9 cellular contexts compared by ENCODE assay signal in the genomic region with DNA sequence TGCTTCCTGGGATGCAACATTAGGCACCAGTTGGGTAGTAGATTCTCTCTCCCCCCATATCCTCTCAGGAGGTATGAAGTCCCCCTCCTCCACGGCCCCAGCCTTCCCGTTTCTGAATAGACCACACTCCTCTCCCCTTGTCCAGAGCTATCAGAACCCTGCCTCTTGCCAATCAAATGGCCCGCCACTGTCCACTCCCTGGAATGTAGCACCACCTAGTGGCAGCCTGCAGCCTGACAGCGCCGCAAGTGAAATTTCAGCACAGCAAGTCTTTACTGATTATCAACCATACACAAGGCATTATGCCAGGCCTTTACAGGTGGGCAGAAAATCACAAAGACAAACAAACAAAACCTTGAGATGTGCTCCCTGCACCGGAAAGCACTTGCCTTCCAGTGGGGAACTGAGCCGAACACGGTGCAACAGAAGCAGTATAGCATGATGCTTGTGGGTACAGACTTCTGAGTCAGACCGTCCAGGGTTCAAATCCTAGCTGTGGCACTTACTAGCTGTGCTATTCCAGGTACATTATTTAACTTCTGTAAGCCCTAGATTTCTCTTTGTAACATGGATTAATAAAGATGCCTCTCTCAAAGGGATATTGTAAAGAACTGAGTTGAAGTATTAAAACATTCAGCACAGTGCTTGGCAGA.
DNase-seq lines count a peak whose midpoint lies in the region; ATAC-seq, FAIRE-seq and TF ChIP-seq lines count a peak whose summit lies in the region.
"Had no signal": no experiment of that assay in that cellular context is flagged by ENCODE, and none has a peak within 500 bp of the region (broad histone marks: within the 10 kb centered on the region; RNA-seq: fewer than 3 reads in every experiment).

No MANE protein-coding gene starts in this region.

- no peak overlapping the region for H3K14ac ChIP-seq in IMR-90 (replicated peaks; ENCODE audit: low read depth, low read length)

- H3K23ac ChIP-seq in IMR-90 (ENCODE audit: low read depth, low read length), result no peak overlapping the region

- BruUV-seq in IMR-90 (replicated peaks; lab: Mats Ljungman, UMichigan), result no TSS peak

- no peak overlapping the region for H4K91ac ChIP-seq in IMR-90 (ENCODE audit: insufficient read depth, low read depth, low read length)

- peak; percentile 48 for TF ChIP-seq RAD21 in IMR-90 (IDR thresholded peaks at IDR 0.05; ENCODE audit: low read length)

- no peaks in the 10 kb centered on the region for H3K9me3 ChIP-seq in IMR-90 (ENCODE audit: control insufficient read depth, insufficient read depth, low read length)
- H3K9me3 ChIP-seq in heart right ventricle, result peaks cover 0 to 26% (median 0%) of the 10 kb centered on the region in 11 donors

- FAIRE-seq in RCC 7860 (lab: Jason Lieb, UNC), result no peak

- no peaks in the 10 kb centered on the region for H4K20me1 ChIP-seq in IMR-90 (ENCODE audit: insufficient read depth, low read length)

- peak; percentile 34 for DNase-seq in GM06990 (ENCODE audit: extremely low read depth, insufficient read length)
- DNase-seq in IMR-90, result peak; percentile 33
- DNase-seq in RPMI7951 (ENCODE audit: low read depth), result peak; percentile 34
- DNase-seq in activated naive CD4-positive, alpha-beta T cell treated with anti-CD3 and anti-CD28 coated beads for 36 hours, result peak; percentile 65
- peak; percentile 27 to 49 for DNase-seq in heart right ventricle
- DNase-seq in retinal pigment epithelial cell (ENCODE audit: low read depth), result no peak
- no peak for DNase-seq in RCC 7860 (ENCODE audit: low spot score)

- POLR2A ChIA-PET in IMR-90 (lab: Charles Lee; ENCODE audit: unreplicated experiment), result no interaction called here

- H3K36me3 ChIP-seq in GM06990 (ENCODE audit: control insufficient read depth, insufficient read depth, low read length) (no peaks in the 10 kb centered on the region), IMR-90 (ENCODE audit: control insufficient read depth, insufficient read depth, low read length) (no peaks in the 10 kb centered on the region), heart right ventricle (no peaks in the 10 kb centered on the region)

- TF ChIP-seq CTCF in GM06990 (IDR thresholded peaks at IDR 0.05; ENCODE audit: insufficient read depth, low read length, poor library complexity, severe bottlenecking), result peak; percentile 97
- TF ChIP-seq CTCF in IMR-90 (conservative IDR thresholded peaks at IDR 0.05; ENCODE audit: low read depth, low read length), result peak; percentile 79
- TF ChIP-seq CTCF in heart right ventricle (IDR thresholded peaks at IDR 0.05), result peak; percentile 70 to 88 (median 84)
- TF ChIP-seq CTCF in retinal pigment epithelial cell (conservative IDR thresholded peaks at IDR 0.05; ENCODE audit: low read depth, low read length), result peak; percentile 99

- H3K4me3 Mint-ChIP-seq in activated naive CD4-positive, alpha-beta T cell treated with anti-CD3 and anti-CD28 coated beads for 36 hours, result no peak overlapping the region
- H3K4me3 Mint-ChIP-seq: activated naive CD8-positive, alpha-beta T cell had no signal

- peaks cover 24% of the 10 kb centered on the region for H3K27me3 Mint-ChIP-seq in activated naive CD4-positive, alpha-beta T cell treated with anti-CD3 and anti-CD28 coated beads for 36 hours (ENCODE audit: low read depth)

- H3K9ac ChIP-seq in IMR-90 (ENCODE audit: low read depth, low read length), result no peak overlapping the region

- H3K56ac ChIP-seq in IMR-90 (ENCODE audit: extremely low read depth, insufficient read depth, low read length), result no peak overlapping the region

- no peak overlapping the region for H2BK120ac ChIP-seq in IMR-90 (ENCODE audit: low read depth, low read length)

- CTCF ChIA-PET in IMR-90 (lab: Yijun Ruan, JAX), result interaction anchor here (0.6 to 1.0 kb wide), 5 partner anchors 14 to 541 kb away, joined by 3 to 4 read pairs (median 3); no protein-coding TSS in a partner anchor
- CTCF ChIA-PET in activated naive CD4-positive, alpha-beta T cell treated with anti-CD3 and anti-CD28 coated beads for 36 hours (lab: Charles Lee), result interaction anchor here (0.7 to 2.3 kb wide), 6 partner anchors 16 to 1098 kb away, joined by 3 to 7 read pairs (median 4); no protein-coding TSS in a partner anchor

- H3K27ac ChIP-seq in IMR-90 (ENCODE audit: insufficient read depth, low read length) (no peak overlapping the region), heart right ventricle (no peak overlapping the region)

- H3K4me3 ChIP-seq in GM06990 (replicated peaks; ENCODE audit: low read depth, low read length) (no peak overlapping the region), IMR-90 (ENCODE audit: insufficient read depth, low read depth, low read length) (no peak overlapping the region), heart right ventricle (no peak overlapping the region), retinal pigment epithelial cell (ENCODE audit: low read length) (no peak overlapping the region)

- H3K4me1 Mint-ChIP-seq in activated naive CD4-positive, alpha-beta T cell treated with anti-CD3 and anti-CD28 coated beads for 36 hours (ENCODE audit: low read depth), result no peaks in the 10 kb centered on the region

- no peak overlapping the region for H2AK5ac ChIP-seq in IMR-90 (ENCODE audit: low read depth, low read length)

- intact Hi-C loops in IMR-90 (cut with micrococcal nuclease) (loop anchor here (5.0 kb wide), 1 partner anchor 474 kb away; no protein-coding TSS in a partner anchor), heart right ventricle (cut with DNase I) (loop anchor here in 4 of 10 donors (10.0 kb wide), 1 partner anchor 652 kb away; no protein-coding TSS in a partner anchor)
- intact Hi-C loops in activated naive CD4-positive, alpha-beta T cell treated with anti-CD3 and anti-CD28 coated beads for 36 hours (cut with micrococcal nuclease), result loop anchor here (10.0 kb wide), 1 partner anchor 492 kb away; no protein-coding TSS in a partner anchor

- H3K27me3 ChIP-seq in GM06990 (replicated peaks; ENCODE audit: control insufficient read depth, insufficient read depth, low read length), result no peaks in the 10 kb centered on the region
- no peaks in the 10 kb centered on the region for H3K27me3 ChIP-seq in IMR-90 (ENCODE audit: control insufficient read depth, insufficient read depth, low read length)
- peaks cover 0 to 35% (median 17%) of the 10 kb centered on the region in 7 donors for H3K27me3 ChIP-seq in heart right ventricle

- H4K5ac ChIP-seq in IMR-90 (ENCODE audit: low read depth, low read length), result no peak overlapping the region

- no peak overlapping the region for H3K18ac ChIP-seq in IMR-90 (ENCODE audit: low read depth, low read length)

- in situ Hi-C loops in IMR-90 (cut with MboI; ENCODE audit: low sequenced_read_pairs), result no loop called here

- no peak overlapping the region for H2BK20ac ChIP-seq in IMR-90 (ENCODE audit: low read depth, low read length)

- H3K9me3 Mint-ChIP-seq in activated naive CD4-positive, alpha-beta T cell treated with anti-CD3 and anti-CD28 coated beads for 36 hours, result peaks cover 2% of the 10 kb centered on the region

- H2AFZ ChIP-seq in IMR-90 (replicated peaks; ENCODE audit: low read length, poor library complexity), result peak overlapping the region; percentile 33

- no peak for TF ChIP-seq POLR2A in IMR-90 (IDR thresholded peaks at IDR 0.05; ENCODE audit: low read depth, low read length)

- no peak overlapping the region for H3K4ac ChIP-seq in IMR-90 (ENCODE audit: low read depth, low read length)

- H3K36me3 Mint-ChIP-seq in activated naive CD4-positive, alpha-beta T cell treated with anti-CD3 and anti-CD28 coated beads for 36 hours (ENCODE audit: low read depth), result no peaks in the 10 kb centered on the region

- H4K8ac ChIP-seq in IMR-90 (ENCODE audit: low read depth in 2 of 2, low read length in 2 of 2), result no peak overlapping the region

- no peaks in the 10 kb centered on the region for H3K79me1 ChIP-seq in IMR-90 (ENCODE audit: low read depth in 1 of 2, low read length in 2 of 2)

- no peak overlapping the region for H2AK9ac ChIP-seq in IMR-90 (replicated peaks; ENCODE audit: low read depth, low read length, poor library complexity)

- H2BK15ac ChIP-seq in IMR-90 (ENCODE audit: low read depth, low read length), result no peak overlapping the region

- ATAC-seq in IMR-90 (ENCODE audit: low read depth) (peak; percentile 93), heart right ventricle (peak in 7 of 8 donors; percentile 25 to 60 (median 47)), HG02840 (IDR thresholded peaks at IDR 0.05; ENCODE audit: low FRiP score, unreplicated experiment) (no peak)

- H3K9me1 ChIP-seq in IMR-90 (ENCODE audit: insufficient read depth, low read length), result no peaks in the 10 kb centered on the region

- dilution Hi-C loops in IMR-90 (cut with HindIII; ENCODE audit: low sequenced_read_pairs, unreplicated experiment), result no loop called here

- WGBS in IMR-90 (ENCODE audit: extremely low coverage in 2 of 2, insufficient read length in 1 of 2), 2 experiments, result 34% methylated on average over 5 of the region's 9 CpGs; no CpG with 5 or more reads in 1 of the 2 experiments
- 21 to 24% methylated on average over 9 of the region's 9 CpGs for WGBS in heart right ventricle, 2 donors

- no peak overlapping the region for H3K4me2 ChIP-seq in IMR-90 (ENCODE audit: low read depth, low read length)

- no peak overlapping the region for H3K27ac Mint-ChIP-seq in activated naive CD4-positive, alpha-beta T cell treated with anti-CD3 and anti-CD28 coated beads for 36 hours
- H3K27ac Mint-ChIP-seq: activated naive CD8-positive, alpha-beta T cell had no signal

- no peak overlapping the region for H2BK5ac ChIP-seq in IMR-90 (ENCODE audit: low read depth, low read length, poor library complexity, severe bottlenecking)

- H3K4me1 ChIP-seq in IMR-90 (ENCODE audit: control insufficient read depth, insufficient read depth, low read length), result no peaks in the 10 kb centered on the region
- no peaks in the 10 kb centered on the region for H3K4me1 ChIP-seq in heart right ventricle

TF ChIP-seq in IMR-90, 13 proteins besides CTCF, POLR2A, EP300 and RAD21:
- no peak for TF ChIP-seq CHD1 (IDR thresholded peaks at IDR 0.05; ENCODE audit: low read depth, low read length)
- 0 out of 2 replicates have a peak, but pooled peaks have one; percentile 32 for TF ChIP-seq SMC3 (IDR thresholded peaks at IDR 0.05; ENCODE audit: low read depth, low read length)

Comparison
In these comparisons a context has a peak if more than half of its experiments do, and no peak if none do; other contexts are left out.
1. DNase-seq: peak in GM06990 (single experiment), IMR-90 (single experiment), RPMI7951 (single experiment), activated naive CD4-positive, alpha-beta T cell treated with anti-CD3 and anti-CD28 coated beads for 36 hours (single experiment) and heart right ventricle (2 of 2); none in retinal pigment epithelial cell (single experiment) and RCC 7860 (single experiment).
2. Peak in every context shown above with its lines, with median percentiles within 50 percentile points of each other: CTCF ChIP-seq.